ENCODE assay signal across 8 cellular contexts in genomic region chr22:46027219-46028068, GRCh38. TPM values are rescaled to one million over a fixed set of nuclear protein-coding genes. Genes with fewer than 3 reads are reported as not detected.
DNase-seq lines count a peak whose midpoint lies in the region; ATAC-seq and TF ChIP-seq lines count a peak whose summit lies in the region.

No MANE protein-coding gene starts in this region.

- H3K36me3 ChIP-seq in adipocyte (ENCODE audit: control insufficient read depth, insufficient read depth, low read length, severe bottlenecking): no peaks in the 10 kb centered on the region
- no peaks in the 10 kb centered on the region for H3K36me3 ChIP-seq in hepatocyte (replicated peaks; ENCODE audit: insufficient read depth, low read depth)

- no peak for TF ChIP-seq CTCF in hepatocyte (IDR thresholded peaks at IDR 0.05; ENCODE audit: poor library complexity)

- no peaks in the 10 kb centered on the region for H3K27me3 ChIP-seq in adipocyte (replicated peaks; ENCODE audit: control insufficient read depth, insufficient read depth, low read length)
- peaks cover 14% of the 10 kb centered on the region for H3K27me3 ChIP-seq in hepatocyte

- H4K20me1 ChIP-seq in hepatocyte (ENCODE audit: insufficient read depth, poor library complexity, severe bottlenecking): no peaks in the 10 kb centered on the region

- no peak for ATAC-seq in HG03432 (IDR thresholded peaks at IDR 0.05; ENCODE audit: unreplicated experiment)

- H3K9me3 ChIP-seq in adipocyte (ENCODE audit: control insufficient read depth, low read length): no peaks in the 10 kb centered on the region
- H3K9me3 ChIP-seq in hepatocyte (ENCODE audit: low read depth): no peaks in the 10 kb centered on the region

- peak; percentile 75 for DNase-seq in COLO668 (lab: John Stamatoyannopoulos, UW; ENCODE audit: unreplicated experiment)
- DNase-seq in adipocyte (ENCODE audit: low read depth): peak; percentile 63
- peak; percentile 78 for DNase-seq in hepatocyte (ENCODE audit: low spot score)
- DNase-seq in pons (ENCODE audit: low spot score): peak; percentile 91
- DNase-seq in germinal center (ENCODE audit: low spot score): no peak
- DNase-seq in amniotic stem cell (lab: John Stamatoyannopoulos, UW): no peak
- no peak for DNase-seq in NCI-H510A (lab: John Stamatoyannopoulos, UW)

- H3K4me3 ChIP-seq in adipocyte (ENCODE audit: low read length): peak overlapping the region; percentile 79
- H3K4me3 ChIP-seq in hepatocyte: peak overlapping the region; percentile 36

- H3K4me1 ChIP-seq in adipocyte (ENCODE audit: control insufficient read depth, insufficient read depth, low read length): peaks cover 4% of the 10 kb centered on the region
- peaks cover 5% of the 10 kb centered on the region for H3K4me1 ChIP-seq in hepatocyte (ENCODE audit: insufficient read depth)

- no peaks in the 10 kb centered on the region for H3K79me2 ChIP-seq in hepatocyte

- H3K4me2 ChIP-seq in hepatocyte: peak overlapping the region; percentile 83

- peak overlapping the region; percentile 81 for H3K9ac ChIP-seq in adipocyte (ENCODE audit: low read length)

- WGBS in hepatocyte (ENCODE audit: low lambda C conversion rate, missing lambda C conversion rate): 11% methylated on average over 59 of the region's 89 CpGs

- no peaks in the 10 kb centered on the region for H3K9me2 ChIP-seq in hepatocyte (replicated peaks; ENCODE audit: insufficient read depth)

- H2AFZ ChIP-seq in hepatocyte: peak overlapping the region; percentile 83

- no peak overlapping the region for H3K27ac ChIP-seq in hepatocyte

RNA-seq across cellular contexts. Expression of gene WNT7B, which starts 50.5 kb away (rescaled TPM):
- 2.4 and 2.9 TPM in 2 replicates for total RNA-seq in hepatocyte
- 1.9 and 2.0 TPM in 2 replicates for polyA plus RNA-seq in hepatocyte

Comparison
In these comparisons a context has a peak if more than half of its experiments do, and no peak if none do; other contexts are left out.
1. DNase-seq: peak in COLO668 (single experiment), adipocyte (single experiment), hepatocyte (single experiment) and pons (single experiment); none in germinal center (single experiment), amniotic stem cell (single experiment) and NCI-H510A (single experiment).